ENCODE assay signal across 11 cellular contexts in the genomic region with DNA sequence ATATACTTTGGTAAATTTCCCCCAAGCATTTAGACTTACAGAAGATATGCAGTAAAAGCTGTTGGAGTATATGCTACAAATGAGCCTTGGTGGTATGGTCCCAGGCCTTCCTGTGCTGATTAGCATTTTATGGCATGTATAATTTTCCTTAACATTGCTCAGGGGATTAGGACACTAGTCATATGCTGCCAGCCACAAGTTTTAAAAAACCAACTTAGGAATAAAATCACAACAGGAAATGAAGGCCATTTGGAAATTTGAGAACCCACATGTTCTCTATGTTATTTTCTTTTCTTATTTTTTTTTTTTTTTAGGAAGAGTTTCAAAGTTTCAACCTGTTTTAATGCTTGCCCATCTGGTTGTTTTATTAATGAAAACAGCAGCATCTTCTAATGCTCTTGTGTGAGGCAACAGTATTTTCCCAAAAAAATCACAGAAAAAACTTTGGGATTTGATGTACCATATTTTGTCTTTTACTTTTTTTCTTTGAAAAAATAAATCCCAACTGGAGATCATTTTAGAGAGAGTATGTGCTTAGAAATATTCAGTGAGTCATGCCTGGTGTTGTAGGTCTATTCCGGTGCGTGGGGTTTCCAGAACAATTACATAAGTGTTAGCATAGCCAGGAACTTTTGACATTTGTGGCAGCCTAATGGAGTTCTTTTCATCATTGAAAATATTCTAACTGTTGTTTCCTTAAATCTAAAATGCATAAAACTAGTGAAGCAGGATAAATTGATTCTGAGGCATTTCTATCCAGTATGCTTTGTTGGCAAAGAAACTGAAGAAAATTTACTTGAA. TPM values are rescaled to one million over a fixed set of nuclear protein-coding genes. Genes with fewer than 3 reads are reported as not detected.
DNase-seq lines count a peak whose midpoint lies in the region; ATAC-seq, FAIRE-seq and TF ChIP-seq lines count a peak whose summit lies in the region.
"Had no signal": no experiment of that assay in that cellular context is flagged by ENCODE, and none has a peak within 500 bp of the region (broad histone marks: within the 10 kb centered on the region; RNA-seq: fewer than 3 reads in every experiment).

No MANE protein-coding gene starts in this region.

- no peaks in the 10 kb centered on the region for H3K36me3 ChIP-seq in HepG2 (replicated peaks in 1 of 2; ENCODE audit: control insufficient read depth in 1 of 2, insufficient read depth in 2 of 2, low read length in 2 of 2)

- no peak for TF ChIP-seq EP300 in HepG2 (IDR thresholded peaks at IDR 0.05; ENCODE audit: low read depth in 2 of 2, low read length in 2 of 2)
- TF ChIP-seq EP300 in HepG2 (CRISPR knock-in tag; IDR thresholded peaks at IDR 0.05; ENCODE audit: borderline replicate concordance): no peak

- in situ Hi-C loops in HepG2 (cut with HindIII; ENCODE audit: extremely low pct_ligation_motif_present, low pct_unique_long_range_greater_than_20kb) (no loop called here), GM13977 (cut with MboI; ENCODE audit: low pct_unique_long_range_greater_than_20kb, low sequenced_read_pairs, unreplicated experiment) (no loop called here)

- H3K79me2 ChIP-seq in HepG2 (ENCODE audit: insufficient read depth, low read length): no peaks in the 10 kb centered on the region

- CTCF ChIA-PET in HepG2 (lab: Yijun Ruan, JAX; ENCODE audit: low intra/inter-chr PET ratio, low total read pairs): no interaction called here

- H3K9ac ChIP-seq in HepG2 (ENCODE audit: insufficient read depth, low read depth, low read length): no peak overlapping the region

- H3K27ac ChIP-seq in HepG2 (ENCODE audit: extremely low read length, insufficient read depth, low read length): no peak overlapping the region

- no peak for FAIRE-seq in HepG2 (lab: Jason Lieb, UNC)
- FAIRE-seq in urothelium cell line (lab: Jason Lieb, UNC): no peak
- FAIRE-seq: GM12878 had no signal

- no peaks in the 10 kb centered on the region for H3K9me3 ChIP-seq in HepG2 (ENCODE audit: low read length)

- H3K4me2 ChIP-seq in HepG2 (ENCODE audit: low read depth, low read length): no peak overlapping the region

- DNase-seq in DMS53 (lab: John Stamatoyannopoulos, UW) (peak; percentile 29), DMS53 treated with DMSO at 0.1 percent for 48 hours (lab: John Stamatoyannopoulos, UW; ENCODE audit: unreplicated experiment) (no peak), dermis microvascular lymphatic vessel endothelial cell (ENCODE audit: low read depth in 2 of 2) (peak; percentile 89 to 94), HepG2 (ENCODE audit: low spot score) (no peak), urothelium cell line (ENCODE audit: low spot score) (peak; percentile 44), NCI-H748 (lab: John Stamatoyannopoulos, UW; ENCODE audit: unreplicated experiment) (no peak), GM13977 (ENCODE audit: low spot score) (no peak)
- no peak for DNase-seq in activated CD4-positive, alpha-beta T cell treated with anti-CD3 and anti-CD28 coated beads for 4 hours
- DNase-seq: 8988T; activated CD4-positive, alpha-beta T cell treated with anti-CD3 and anti-CD28 coated beads, Interleukin-2, amount 10 ng/mL, durations not matched to agents 24 days and 14 days had no signal

- H3K4me3 ChIP-seq in HepG2 (replicated peaks in 1 of 3; ENCODE audit: insufficient read depth in 1 of 3, low read depth in 2 of 3, low read length in 3 of 3): no peak overlapping the region
- H3K4me3 ChIP-seq: GM12878 had no signal

- BruUV-seq in HepG2 (replicated peaks; lab: Mats Ljungman, UMichigan): no TSS peak

- no peaks in the 10 kb centered on the region for H3K27me3 ChIP-seq in HepG2 (ENCODE audit: control insufficient read depth in 1 of 2, insufficient read depth in 2 of 2, low read length in 2 of 2)

- TF ChIP-seq POLR2A in HepG2 (IDR thresholded peaks at IDR 0.05; ENCODE audit: insufficient read depth in 1 of 2, low read depth in 2 of 2, low read length in 2 of 2): no peak

- POLR2A ChIA-PET in HepG2 (lab: Yijun Ruan, JAX): interaction anchor here (17.8 kb wide), 1 partner anchor 18 kb away, joined by 430 read pairs; a partner anchor contains a TSS

- no peaks in the 10 kb centered on the region for H4K20me1 ChIP-seq in HepG2 (ENCODE audit: insufficient read depth, low read length)

- intact Hi-C loops in HepG2 (cut with micrococcal nuclease; ENCODE audit: unreplicated experiment): loop anchor here (2.0 kb wide), 1 partner anchor 19 kb away; no protein-coding TSS in a partner anchor

- H3K4me1 ChIP-seq in HepG2 (ENCODE audit: insufficient read depth, low read length): peaks cover 88% of the 10 kb centered on the region

- WGBS in HepG2 (ENCODE audit: low lambda C conversion rate): 75% methylated on average over 2 of the region's 2 CpGs

- no peak for TF ChIP-seq CTCF in HepG2 (CRISPR knock-in tag; IDR thresholded peaks at IDR 0.05)
- TF ChIP-seq CTCF in GM13977 (IDR thresholded peaks at IDR 0.05; ENCODE audit: extremely low read depth, insufficient read depth, missing control alignments): no peak

- no peak for TF ChIP-seq RAD21 in HepG2 (CRISPR knock-in tag; IDR thresholded peaks at IDR 0.05)

- H2AFZ ChIP-seq in HepG2 (ENCODE audit: low read length): no peak overlapping the region

- ATAC-seq in HepG2: no peak
- ATAC-seq: GM12878 had no signal

TF ChIP-seq in HepG2, 621 proteins besides CTCF, POLR2A, EP300 and RAD21 (continues in another document):
- TF ChIP-seq PLRG1 (conservative IDR thresholded peaks at IDR 0.05) (no peak), ZNF546 (CRISPR knock-in tag; conservative IDR thresholded peaks at IDR 0.05) (no peak), JUNB (CRISPR knock-in tag; IDR thresholded peaks at IDR 0.05; ENCODE audit: borderline replicate concordance) (no peak), TP53 (CRISPR knock-in tag; conservative IDR thresholded peaks at IDR 0.05) (no peak), KAT8 (CRISPR knock-in tag; IDR thresholded peaks at IDR 0.05) (no peak), ZNF12 (CRISPR knock-in tag; IDR thresholded peaks at IDR 0.05) (no peak)
- TF ChIP-seq, protein P1, sequence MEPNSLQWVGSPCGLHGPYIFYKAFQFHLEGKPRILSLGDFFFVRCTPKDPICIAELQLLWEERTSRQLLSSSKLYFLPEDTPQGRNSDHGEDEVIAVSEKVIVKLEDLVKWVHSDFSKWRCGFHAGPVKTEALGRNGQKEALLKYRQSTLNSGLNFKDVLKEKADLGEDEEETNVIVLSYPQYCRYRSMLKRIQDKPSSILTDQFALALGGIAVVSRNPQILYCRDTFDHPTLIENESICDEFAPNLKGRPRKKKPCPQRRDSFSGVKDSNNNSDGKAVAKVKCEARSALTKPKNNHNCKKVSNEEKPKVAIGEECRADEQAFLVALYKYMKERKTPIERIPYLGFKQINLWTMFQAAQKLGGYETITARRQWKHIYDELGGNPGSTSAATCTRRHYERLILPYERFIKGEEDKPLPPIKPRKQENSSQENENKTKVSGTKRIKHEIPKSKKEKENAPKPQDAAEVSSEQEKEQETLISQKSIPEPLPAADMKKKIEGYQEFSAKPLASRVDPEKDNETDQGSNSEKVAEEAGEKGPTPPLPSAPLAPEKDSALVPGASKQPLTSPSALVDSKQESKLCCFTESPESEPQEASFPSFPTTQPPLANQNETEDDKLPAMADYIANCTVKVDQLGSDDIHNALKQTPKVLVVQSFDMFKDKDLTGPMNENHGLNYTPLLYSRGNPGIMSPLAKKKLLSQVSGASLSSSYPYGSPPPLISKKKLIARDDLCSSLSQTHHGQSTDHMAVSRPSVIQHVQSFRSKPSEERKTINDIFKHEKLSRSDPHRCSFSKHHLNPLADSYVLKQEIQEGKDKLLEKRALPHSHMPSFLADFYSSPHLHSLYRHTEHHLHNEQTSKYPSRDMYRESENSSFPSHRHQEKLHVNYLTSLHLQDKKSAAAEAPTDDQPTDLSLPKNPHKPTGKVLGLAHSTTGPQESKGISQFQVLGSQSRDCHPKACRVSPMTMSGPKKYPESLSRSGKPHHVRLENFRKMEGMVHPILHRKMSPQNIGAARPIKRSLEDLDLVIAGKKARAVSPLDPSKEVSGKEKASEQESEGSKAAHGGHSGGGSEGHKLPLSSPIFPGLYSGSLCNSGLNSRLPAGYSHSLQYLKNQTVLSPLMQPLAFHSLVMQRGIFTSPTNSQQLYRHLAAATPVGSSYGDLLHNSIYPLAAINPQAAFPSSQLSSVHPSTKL (CRISPR knock-in tag; IDR thresholded peaks at IDR 0.05): peak; percentile 55
- TF ChIP-seq, protein P2, sequence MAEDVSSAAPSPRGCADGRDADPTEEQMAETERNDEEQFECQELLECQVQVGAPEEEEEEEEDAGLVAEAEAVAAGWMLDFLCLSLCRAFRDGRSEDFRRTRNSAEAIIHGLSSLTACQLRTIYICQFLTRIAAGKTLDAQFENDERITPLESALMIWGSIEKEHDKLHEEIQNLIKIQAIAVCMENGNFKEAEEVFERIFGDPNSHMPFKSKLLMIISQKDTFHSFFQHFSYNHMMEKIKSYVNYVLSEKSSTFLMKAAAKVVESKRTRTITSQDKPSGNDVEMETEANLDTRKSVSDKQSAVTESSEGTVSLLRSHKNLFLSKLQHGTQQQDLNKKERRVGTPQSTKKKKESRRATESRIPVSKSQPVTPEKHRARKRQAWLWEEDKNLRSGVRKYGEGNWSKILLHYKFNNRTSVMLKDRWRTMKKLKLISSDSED (CRISPR knock-in tag; IDR thresholded peaks at IDR 0.05): no peak

RNA-seq across cellular contexts. Expression of a gene that starts 21.7 kb away (rescaled TPM):
- total RNA-seq in dermis microvascular lymphatic vessel endothelial cell: 298 and 528 TPM in 2 replicates
- 37.0 and 40.9 TPM in 2 replicates for total RNA-seq in HepG2 (2016; rRNA removed; fragmentation: Illumina TruSeq; extraction: Trizol)
- total RNA-seq in HepG2 (2016; cell fraction: cytosol; rRNA removed; fragmentation: Illumina TruSeq; extraction: Trizol; ENCODE audit: low read depth): 4.4 and 4.7 TPM in 2 replicates
- 36.2 and 41.6 TPM in 2 replicates for total RNA-seq in HepG2 (2016; cell fraction: insoluble cytoplasmic fraction; rRNA removed; fragmentation: Illumina TruSeq; extraction: Trizol)
- 13.7 and 14.2 TPM in 2 replicates for total RNA-seq in HepG2 (2016; cell fraction: membrane; rRNA removed; fragmentation: Illumina TruSeq; extraction: Trizol)
- 52.5 and 56.1 TPM in 2 replicates for total RNA-seq in HepG2 (2016; cell fraction: nucleus; rRNA removed; fragmentation: Illumina TruSeq; extraction: Trizol)
- polyA plus RNA-seq in HepG2 (2011; rRNA removed): 161 and 175 TPM in 2 replicates
- 140 and 159 TPM in 2 replicates for polyA plus RNA-seq in HepG2 (2011; cell fraction: cytosol; rRNA removed)
- polyA plus RNA-seq in HepG2 (2011; cell fraction: nucleus; rRNA removed): 198 and 204 TPM in 2 replicates
- 101 and 134 TPM in 2 replicates for polyA plus RNA-seq in HepG2 (2012)
- 1.2 and 1.4 TPM in 2 replicates for polyA plus RNA-seq in HepG2 (2016; cell fraction: cytosol; fragmentation: Illumina TruSeq; extraction: Trizol; ENCODE audit: low read depth)
- 31.8 and 35.1 TPM in 2 replicates for polyA plus RNA-seq in HepG2 (2016; cell fraction: insoluble cytoplasmic fraction; fragmentation: Illumina TruSeq; extraction: Trizol; ENCODE audit: low read depth)
- polyA plus RNA-seq in HepG2 (2016; cell fraction: membrane; fragmentation: Illumina TruSeq; extraction: Trizol; ENCODE audit: low read depth): 4.5 and 5.5 TPM in 2 replicates
- 62.5 and 77.8 TPM in 2 replicates for polyA plus RNA-seq in HepG2 (2016; cell fraction: nucleus; fragmentation: Illumina TruSeq; extraction: Trizol; ENCODE audit: insufficient read depth, low read depth)
- 3.5 and 736 TPM in 2 replicates for polyA minus RNA-seq in HepG2 (2011; rRNA and poly(A)+ RNA removed; ENCODE audit: low replicate concordance)
- polyA minus RNA-seq in HepG2 (2011; cell fraction: cytosol; rRNA and poly(A)+ RNA removed): 161 and 182 TPM in 2 replicates
- polyA minus RNA-seq in HepG2 (2011; cell fraction: nucleus; rRNA and poly(A)+ RNA removed): 194 and 220 TPM in 2 replicates

Comparison
In these comparisons a context has a peak if more than half of its experiments do, and no peak if none do; other contexts are left out.
1. DNase-seq: peak in DMS53 (single experiment), dermis microvascular lymphatic vessel endothelial cell (2 of 2) and urothelium cell line (single experiment); none in DMS53 treated with DMSO at 0.1 percent for 48 hours (single experiment), HepG2 (single experiment), NCI-H748 (single experiment), activated CD4-positive, alpha-beta T cell treated with anti-CD3 and anti-CD28 coated beads for 4 hours (0 of 2) and GM13977 (single experiment).